ENCODE assay signal across 15 cellular contexts in genomic region chr11:34029176-34029575, GRCh38.
"Had no signal": no experiment of that assay in that cellular context is flagged by ENCODE, and none has a peak within 500 bp of the region (broad histone marks: within the 10 kb centered on the region; RNA-seq: fewer than 3 reads in every experiment).

No MANE protein-coding gene starts in this region.

- H3K27ac ChIP-seq: testis had no signal

- H3K4me3 ChIP-seq: testis had no signal

- DNase-seq: activated CD4-positive, alpha-beta T cell treated with anti-CD3 and anti-CD28 coated beads, Interleukin-2, amount 10 ng/mL, durations not matched to agents 24 days and 14 days; activated CD8-positive, alpha-beta memory T cell treated with anti-CD3 and anti-CD28 coated beads for 24 hours; activated naive CD4-positive, alpha-beta T cell treated with anti-CD3 and anti-CD28 coated beads, Interleukin-2, amount 10 ng/mL, durations not matched to agents 7 days and 5 days; central memory CD4-positive, alpha-beta T cell; effector memory CD8-positive, alpha-beta T cell; erythroblast; foreskin melanocyte; kidney; naive B cell; stimulated activated CD4-positive, alpha-beta T cell treated with anti-CD3 and anti-CD28 coated beads, Interleukin-12 subunit alpha, Interleukin-12 subunit beta, amount 100 ng/mL, for 4 hours; stimulated activated naive CD4-positive, alpha-beta T cell; T-helper 17 cell; testis had no signal

- ATAC-seq: effector memory CD8-positive, alpha-beta T cell; sciatic nerve; T-helper 17 cell; WTC11 had no signal

- H3K4me1 ChIP-seq: testis had no signal

- H3K27me3 ChIP-seq: testis had no signal

- H3K9me3 ChIP-seq: testis had no signal
